In the genomic region with DNA sequence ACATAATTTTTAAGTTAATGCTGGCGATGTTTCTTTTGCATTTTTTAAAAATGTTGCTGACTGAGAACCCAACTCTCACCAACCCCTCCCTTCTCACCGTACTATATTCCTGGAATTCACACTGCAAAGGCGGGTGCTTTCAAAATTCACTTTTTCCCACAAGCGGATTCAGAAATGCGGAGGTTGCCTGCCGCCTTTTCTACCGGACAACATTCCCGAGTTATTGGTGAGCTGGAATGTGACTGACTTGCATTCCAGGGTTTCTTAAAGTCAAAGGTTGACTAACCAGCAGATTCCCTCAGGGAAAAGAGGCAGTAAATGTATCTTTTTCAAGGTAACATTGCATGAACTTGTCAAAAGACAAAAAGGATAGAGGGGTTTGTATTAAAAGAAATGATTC, we compare ENCODE assay signal across 12 cellular contexts.
DNase-seq lines count a peak whose midpoint lies in the region; ATAC-seq and TF ChIP-seq lines count a peak whose summit lies in the region.
"Had no signal": no experiment of that assay in that cellular context is flagged by ENCODE, and none has a peak within 500 bp of the region (broad histone marks: within the 10 kb centered on the region; RNA-seq: fewer than 3 reads in every experiment).

No MANE protein-coding gene starts in this region.

- H3K4me3 ChIP-seq in transverse colon, result no peak overlapping the region

- peaks cover 0 to 5% (median 2%) of the 10 kb centered on the region in 4 donors for H3K4me1 ChIP-seq in transverse colon

- no peak for TF ChIP-seq EP300 in transverse colon (IDR thresholded peaks at IDR 0.05; ENCODE audit: low read depth)

- DNase-seq in HK-2 (ENCODE audit: unreplicated experiment) (peak; percentile 38), astrocyte of the hippocampus (ENCODE audit: low read depth, low spot score) (peak; percentile 89), iris pigment epithelial cell (ENCODE audit: low read depth) (peak; percentile 73), transverse colon (no peak), OCI-M2 (lab: John Stamatoyannopoulos, UW; ENCODE audit: unreplicated experiment) (no peak), anterior cingulate cortex (lab: John Stamatoyannopoulos, UW) (no peak), NCI-H2196 (lab: John Stamatoyannopoulos, UW; ENCODE audit: unreplicated experiment) (no peak)
- DNase-seq: DMS79, NCI-H2107 had no signal

- peaks cover 0 to 5% (median 0%) of the 10 kb centered on the region in 4 donors for H3K36me3 ChIP-seq in transverse colon

- no peak for TF ChIP-seq CTCF in transverse colon (IDR thresholded peaks at IDR 0.05)

- no peak for TF ChIP-seq POLR2A in transverse colon (IDR thresholded peaks at IDR 0.05)

- H3K27me3 ChIP-seq in transverse colon, result no peaks in the 10 kb centered on the region

- WGBS in transverse colon (ENCODE audit: low coverage in 1 of 2), 2 donors, result 82 to 86% methylated on average over 5 to 8 of the region's 8 CpGs

- intact Hi-C loops in transverse colon (cut with DNase I; ENCODE audit: low total_unique reads), result no loop called here

- ATAC-seq in HG03571 (IDR thresholded peaks at IDR 0.05; ENCODE audit: unreplicated experiment), result no peak
- ATAC-seq: sciatic nerve had no signal

- in situ Hi-C loops in transverse colon (cut with MboI; ENCODE audit: low pct_ligation_motif_present in 1 of 4, low pct_unique_long_range_greater_than_20kb in 1 of 4, low sequenced_read_pairs in 3 of 4), result no loop called here

- peak overlapping the region in 3 of 4 donors; percentile 27 to 66 (median 34) for H3K27ac ChIP-seq in transverse colon
- H3K27ac ChIP-seq: KMS-11 had no signal

- no peaks in the 10 kb centered on the region for H3K9me3 ChIP-seq in transverse colon

Comparison
In these comparisons a context has a peak if more than half of its experiments do, and no peak if none do; other contexts are left out.
1. DNase-seq: peak in HK-2 (single experiment), astrocyte of the hippocampus (single experiment) and iris pigment epithelial cell (single experiment); none in transverse colon (single experiment), OCI-M2 (single experiment), anterior cingulate cortex (0 of 58) and NCI-H2196 (single experiment).